26 cellular contexts compared by ENCODE assay signal in genomic region chr1:189637041-189637440, GRCh38.
"Had no signal": no experiment of that assay in that cellular context is flagged by ENCODE, and none has a peak within 500 bp of the region (broad histone marks: within the 10 kb centered on the region; RNA-seq: fewer than 3 reads in every experiment).

No MANE protein-coding gene starts in this region.

- H3K9me3 ChIP-seq: ascending aorta, MG63 had no signal

- DNase-seq: activated CD4-positive, alpha-beta T cell treated with anti-CD3 and anti-CD28 coated beads, Interleukin-2, amount 10 ng/mL, durations not matched to agents 24 days and 14 days; activated CD4-positive, alpha-beta T cell treated with anti-CD3 and anti-CD28 coated beads, Interleukin-2, amount 50 U/mL, for 4 hours; activated CD8-positive, alpha-beta T cell treated with anti-CD3 and anti-CD28 coated beads, Interleukin-2, amount 10 ng/mL, durations not matched to agents 7 days and 5 days; activated gamma-delta T cell; activated naive CD4-positive, alpha-beta T cell treated with Interleukin-2 at 50 U/mL for 16 hours; activated naive CD8-positive, alpha-beta T cell treated with anti-CD3 and anti-CD28 coated beads, Interleukin-2, amount 10 ng/mL, durations not matched to agents 7 days and 5 days; activated T-cell treated with anti-CD3 and anti-CD28 coated beads, Interleukin-2, amount 50 U/mL, for 24 hours; amygdala; Kasumi-1; MG63; MV-4-11; NCI-H1105; NCI-H1417 treated with DMSO at 0.1 percent for 48 hours; NCI-H187 treated with DMSO at 0.1 percent for 48 hours; NCI-H2081; NCI-H2171 treated with DMSO at 0.1 percent for 48 hours; NCI-H2227 treated with DMSO at 0.1 percent for 48 hours; NCI-H446 treated with DMSO at 0.1 percent for 48 hours; NCI-H524; NCI-H69; NCI-H82; PC-9; Right ventricle myocardium superior; T1000 had no signal

- H3K36me3 ChIP-seq: ascending aorta, MG63 had no signal

- H3K4me2 ChIP-seq: PC-9 had no signal

- ATAC-seq: activated CD8-positive, alpha-beta T cell treated with anti-CD3 and anti-CD28 coated beads, Interleukin-2, amount 10 ng/mL, durations not matched to agents 7 days and 5 days had no signal

- H3K27me3 ChIP-seq: ascending aorta, MG63 had no signal

- H2AFZ ChIP-seq: PC-9 had no signal

- H3K4me3 ChIP-seq: ascending aorta, MG63, PC-9 had no signal

- H3K4me1 ChIP-seq: ascending aorta had no signal

- H3K27ac ChIP-seq: ascending aorta, PC-9, RWPE1 had no signal
